ENCODE assay signal across 8 cellular contexts in the genomic region with DNA sequence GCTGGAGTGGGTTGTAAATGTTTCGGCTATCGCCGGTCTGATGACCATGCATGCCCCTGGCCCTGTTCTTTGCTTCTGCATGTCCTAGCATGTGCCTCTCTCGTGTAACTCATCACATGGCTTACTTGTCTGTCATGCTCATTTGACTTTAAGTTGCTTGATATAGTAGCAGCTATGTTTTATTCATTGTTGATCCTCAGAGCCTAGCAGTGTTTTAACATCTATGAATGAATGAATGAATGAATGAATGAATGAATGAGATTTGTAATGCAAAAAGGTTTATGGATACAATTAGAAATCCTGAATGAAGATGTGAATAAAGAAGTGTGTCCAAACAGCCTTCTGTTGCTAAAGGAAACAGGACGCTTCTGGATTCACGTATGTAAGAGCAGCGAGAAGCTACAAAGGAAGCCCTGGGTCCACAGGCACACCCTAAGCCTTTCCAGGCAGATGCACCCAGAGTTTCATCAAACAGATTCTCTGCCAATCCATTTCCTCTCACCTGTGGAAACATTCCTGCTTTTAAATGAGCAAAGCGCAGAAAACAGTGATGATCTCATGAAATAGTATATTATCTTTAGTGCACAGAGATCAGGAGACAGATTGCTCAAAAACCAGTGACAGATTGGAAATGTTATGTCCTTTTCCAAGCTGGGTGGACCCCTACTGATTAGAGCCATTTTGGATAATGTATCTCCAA. TPM values are rescaled to one million over a fixed set of nuclear protein-coding genes. Genes with fewer than 3 reads are reported as not detected.
DNase-seq lines count a peak whose midpoint lies in the region; ATAC-seq, FAIRE-seq and TF ChIP-seq lines count a peak whose summit lies in the region.

No MANE protein-coding gene starts in this region.

- H3K36me3 ChIP-seq in ES-I3 (ENCODE audit: insufficient read depth, low read length), result no peaks in the 10 kb centered on the region
- no peaks in the 10 kb centered on the region for H3K36me3 ChIP-seq in PC-9 (ENCODE audit: low read depth)
- H3K36me3 ChIP-seq in psoas muscle (ENCODE audit: insufficient read depth in 1 of 2, low read depth in 1 of 2), result no peaks in the 10 kb centered on the region

- no TSS peak for BruUV-seq in PC-9 (replicated peaks; lab: Mats Ljungman, UMichigan)

- no peak for FAIRE-seq in GM19239 (lab: Jason Lieb, UNC)

- POLR2A ChIA-PET in PC-9 (lab: Charles Lee; ENCODE audit: unreplicated experiment), result interaction anchor here (0.5 to 5.4 kb wide), 15 partner anchors 9 to 1852 kb away, joined by 3 to 50 read pairs (median 5); partner anchors contain the start of gene EMP1

- ATAC-seq in psoas muscle, result no peak
- no peak for ATAC-seq in GM19324 (IDR thresholded peaks at IDR 0.05; ENCODE audit: low FRiP score, unreplicated experiment)
- no peak for ATAC-seq in GM18861 (IDR thresholded peaks at IDR 0.05; ENCODE audit: unreplicated experiment)

- peak overlapping the region; percentile 59 for H3K9ac ChIP-seq in ES-I3 (ENCODE audit: low read depth, low read length)

- H3K4me1 ChIP-seq in ES-I3 (ENCODE audit: insufficient read depth, low read length) (peaks cover 38% of the 10 kb centered on the region), PC-9 (replicated peaks; ENCODE audit: insufficient read depth) (peaks cover 74% of the 10 kb centered on the region), psoas muscle (peaks cover 6% of the 10 kb centered on the region)

- H3K9me2 ChIP-seq in PC-9 (ENCODE audit: insufficient read depth), result no peaks in the 10 kb centered on the region

- H2AFZ ChIP-seq in PC-9, result no peak overlapping the region

- H3K27ac ChIP-seq in PC-9 (peak overlapping the region; percentile 97), psoas muscle (peak overlapping the region; percentile 85)

- no peak for DNase-seq in PC-9
- DNase-seq in epidermal melanocyte (ENCODE audit: insufficient read length, low spot score), result peak; percentile 58
- no peak for DNase-seq in psoas muscle
- no peak for DNase-seq in GM19239 (ENCODE audit: insufficient read length, low spot score)
- no peak for DNase-seq in activated naive CD4-positive, alpha-beta T cell treated with anti-CD3 and anti-CD28 coated beads, Interleukin-2, amount 50 U/mL, for 16 hours

- CTCF ChIA-PET in PC-9 (lab: Charles Lee), result interaction anchor here (0.8 to 2.1 kb wide), 3 partner anchors 36 to 76 kb away, joined by 3 to 12 read pairs (median 8); no protein-coding TSS in a partner anchor

- H3K9me3 ChIP-seq in ES-I3 (ENCODE audit: control insufficient read depth, insufficient read depth, low read length), result no peaks in the 10 kb centered on the region
- H3K9me3 ChIP-seq in PC-9 (ENCODE audit: insufficient read depth, low read depth), result no peaks in the 10 kb centered on the region
- H3K9me3 ChIP-seq in psoas muscle, result no peaks in the 10 kb centered on the region

- H3K4me2 ChIP-seq in PC-9, result peak overlapping the region; percentile 95

- peaks cover 7% of the 10 kb centered on the region; the same call in 1 of the 2 replicates for H3K79me2 ChIP-seq in PC-9 (ENCODE audit: low read depth)

- WGBS in psoas muscle, 3 donors, result 75 to 86% (median 81%) methylated on average over 8 of the region's 8 CpGs

- peaks cover 56% of the 10 kb centered on the region for H3F3A ChIP-seq in PC-9 (ENCODE audit: insufficient read depth, low read depth)

- no peak for TF ChIP-seq CTCF in PC-9 (conservative IDR thresholded peaks at IDR 0.05)
- TF ChIP-seq CTCF in psoas muscle (IDR thresholded peaks at IDR 0.05), result no peak

- no peaks in the 10 kb centered on the region for H4K20me1 ChIP-seq in PC-9 (ENCODE audit: insufficient read depth)

- H3K27me3 ChIP-seq in PC-9 (ENCODE audit: insufficient read depth, low read depth) (no peaks in the 10 kb centered on the region), psoas muscle (ENCODE audit: insufficient read depth in 3 of 3, low read length in 2 of 3) (no peaks in the 10 kb centered on the region)

- intact Hi-C loops in PC-9 (cut with micrococcal nuclease; ENCODE audit: unreplicated experiment), result loop anchor here (2.0 to 10.0 kb wide), 5 partner anchors 205 to 1067 kb away; partner anchors contain the start of genes CDKN1B and GPRC5A
- intact Hi-C loops in psoas muscle (cut with DNase I), result loop anchor here (5.0 to 10.0 kb wide), 4 partner anchors 98 to 185 kb away; partner anchors contain the start of gene HEBP1 (in 1 of the 2)

- H3K4me3 ChIP-seq in PC-9 (peak overlapping the region; percentile 53; the same call in 1 of the 2 replicates), psoas muscle (peak overlapping the region; percentile 70)

RNA-seq across cellular contexts. Expression of gene GSG1, which starts 3.4 kb away (rescaled TPM):
- total RNA-seq in PC-9 (2021) (0.41 TPM in 1 of 2 replicates, not detected in the other), psoas muscle (not detected)
- polyA plus RNA-seq in psoas muscle, result not detected

RNA-seq across cellular contexts. Expression of gene FAM234B, which starts 55.9 kb away (rescaled TPM):
- total RNA-seq in PC-9 (2021) (7.3 and 7.5 TPM in 2 replicates), psoas muscle (1 to 10 TPM; 2.1 to 4.0 (median 2.5) TPM)
- polyA plus RNA-seq in psoas muscle, result 1 to 10 TPM in 2 of 3 donors, under 1 TPM in 1; 0.89 to 1.9 (median 1.8) TPM
